ENCODE assay signal across 24 cellular contexts in genomic region chr3:151372063-151372820, GRCh38. TPM values are rescaled to one million over a fixed set of nuclear protein-coding genes. Genes with fewer than 3 reads are reported as not detected.
"Had no signal": no experiment of that assay in that cellular context is flagged by ENCODE, and none has a peak within 500 bp of the region (broad histone marks: within the 10 kb centered on the region; RNA-seq: fewer than 3 reads in every experiment).

No MANE protein-coding gene starts in this region.

- ATAC-seq: activated CD8-positive, alpha-beta T cell treated with anti-CD3 and anti-CD28 coated beads for 36 hours; activated T-helper 17 cell treated with anti-CD3 and anti-CD28 coated beads, Interleukin-2, amount 50 U/mL, for 72 hours; left cardiac atrium; naive thymus-derived CD4-positive, alpha-beta T cell; psoas muscle; right cardiac atrium; stimulated activated naive CD8-positive, alpha-beta T cell treated with anti-CD3 and anti-CD28 coated beads, Interleukin-15, Interleukin-2, amounts not matched to agents 100 U/mL and 50 U/mL, for 24 hours had no signal

- H3K4me1 ChIP-seq: psoas muscle, vagina had no signal

- H3K36me3 ChIP-seq: ovary, vagina had no signal

- H3K9me3 ChIP-seq: ovary, psoas muscle, vagina had no signal

- H3K27ac ChIP-seq: ovary, psoas muscle, vagina had no signal

- H3K4me3 ChIP-seq: ovary, psoas muscle, skin epidermis, vagina had no signal

- DNase-seq: activated CD4-positive, alpha-beta T cell treated with anti-CD3 and anti-CD28 coated beads, Interleukin-2, amount 10 ng/mL, durations not matched to agents 24 days and 14 days; activated CD4-positive, CD25-positive, alpha-beta regulatory T cell; activated CD8-positive, alpha-beta T cell treated with anti-CD3 and anti-CD28 coated beads for 36 hours; activated naive CD4-positive, alpha-beta T cell treated with anti-CD3 and anti-CD28 coated beads for 36 hours; activated T-cell treated with anti-CD3 and anti-CD28 coated beads, Interleukin-2, amount 50 U/mL, for 1 hour; anterior cingulate cortex; cerebellar nuclear complex; cortex of kidney; erythroblast; left cardiac atrium; mesendoderm; naive thymus-derived CD4-positive, alpha-beta T cell; ovary; psoas muscle; right cardiac atrium; stimulated activated naive CD8-positive, alpha-beta T cell treated with anti-CD3 and anti-CD28 coated beads, Interleukin-15, Interleukin-2, amounts not matched to agents 100 U/mL and 50 U/mL, for 24 hours; T-helper 9 cell; trophoblast cell had no signal

- H3K27me3 ChIP-seq: ovary, vagina had no signal

RNA-seq across cellular contexts. Expression of gene P2RY12, which starts 12.3 kb away (rescaled TPM):
- total RNA-seq: activated CD4-positive, alpha-beta T cell treated with anti-CD3 and anti-CD28 coated beads, Interleukin-2, amount 10 ng/mL, durations not matched to agents 24 days and 14 days; activated CD8-positive, alpha-beta T cell treated with anti-CD3 and anti-CD28 coated beads for 36 hours; activated naive CD4-positive, alpha-beta T cell treated with anti-CD3 and anti-CD28 coated beads for 36 hours; activated T-helper 17 cell treated with anti-CD3 and anti-CD28 coated beads, Interleukin-2, amount 50 U/mL, for 72 hours; glomerular endothelial cell had no signal
- polyA plus RNA-seq: naive thymus-derived CD4-positive, alpha-beta T cell had no signal

RNA-seq across cellular contexts. Expression of gene P2RY13, which starts 42.9 kb away (rescaled TPM):
- total RNA-seq: activated CD4-positive, alpha-beta T cell treated with anti-CD3 and anti-CD28 coated beads, Interleukin-2, amount 10 ng/mL, durations not matched to agents 24 days and 14 days; activated CD8-positive, alpha-beta T cell treated with anti-CD3 and anti-CD28 coated beads for 36 hours; activated naive CD4-positive, alpha-beta T cell treated with anti-CD3 and anti-CD28 coated beads for 36 hours; activated T-helper 17 cell treated with anti-CD3 and anti-CD28 coated beads, Interleukin-2, amount 50 U/mL, for 72 hours; glomerular endothelial cell had no signal
- polyA plus RNA-seq: naive thymus-derived CD4-positive, alpha-beta T cell had no signal

RNA-seq across cellular contexts. Expression of gene GPR87, which starts 55.6 kb away (rescaled TPM):
- total RNA-seq: activated CD8-positive, alpha-beta T cell treated with anti-CD3 and anti-CD28 coated beads for 36 hours; left cardiac atrium; mucosa of gallbladder; naive thymus-derived CD4-positive, alpha-beta T cell; psoas muscle; right cardiac atrium; temporal lobe had no signal
- polyA plus RNA-seq: naive thymus-derived CD4-positive, alpha-beta T cell; ovary; psoas muscle; right cardiac atrium had no signal
